2 cellular contexts compared by ENCODE assay signal in the genomic region with DNA sequence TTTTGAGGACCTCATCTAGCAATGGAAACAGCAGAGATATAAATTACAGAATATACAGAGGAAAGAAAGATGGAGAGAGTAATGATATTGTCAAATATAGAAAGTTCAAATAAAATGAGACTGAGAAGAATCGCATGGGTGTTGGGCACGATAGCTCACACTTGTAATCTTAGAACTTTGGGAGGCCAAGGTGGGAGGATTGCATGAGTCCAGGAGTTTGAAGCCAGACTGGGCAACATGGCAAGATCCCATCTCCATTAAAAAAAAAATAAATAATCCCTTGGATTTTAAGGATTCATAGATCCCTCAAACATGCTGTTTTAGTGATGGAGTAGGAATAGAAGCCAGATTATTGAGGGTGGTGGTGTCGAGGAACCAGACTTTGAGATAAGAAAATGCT.
TF ChIP-seq lines count a peak whose summit lies in the region.

No MANE protein-coding gene starts in this region.

TF ChIP-seq in A549, 52 proteins besides CTCF, POLR2A, EP300 and RAD21:
- TF ChIP-seq BHLHE40 (IDR thresholded peaks at IDR 0.05; ENCODE audit: low read depth, low read length) = no peak
- no peak for TF ChIP-seq ZSCAN20 (CRISPR knock-in tag; IDR thresholded peaks at IDR 0.05)
- TF ChIP-seq CBX8 (IDR thresholded peaks at IDR 0.05) = no peak
- no peak for TF ChIP-seq FOSB (CRISPR knock-in tag; IDR thresholded peaks at IDR 0.05)

TF ChIP-seq in HEK293T, 16 proteins besides CTCF, POLR2A, EP300 and RAD21 (continued from another document):
- TF ChIP-seq, protein P1, sequence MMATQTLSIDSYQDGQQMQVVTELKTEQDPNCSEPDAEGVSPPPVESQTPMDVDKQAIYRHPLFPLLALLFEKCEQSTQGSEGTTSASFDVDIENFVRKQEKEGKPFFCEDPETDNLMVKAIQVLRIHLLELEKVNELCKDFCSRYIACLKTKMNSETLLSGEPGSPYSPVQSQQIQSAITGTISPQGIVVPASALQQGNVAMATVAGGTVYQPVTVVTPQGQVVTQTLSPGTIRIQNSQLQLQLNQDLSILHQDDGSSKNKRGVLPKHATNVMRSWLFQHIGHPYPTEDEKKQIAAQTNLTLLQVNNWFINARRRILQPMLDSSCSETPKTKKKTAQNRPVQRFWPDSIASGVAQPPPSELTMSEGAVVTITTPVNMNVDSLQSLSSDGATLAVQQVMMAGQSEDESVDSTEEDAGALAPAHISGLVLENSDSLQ (IDR thresholded peaks at IDR 0.05) = no peak
- TF ChIP-seq FOXM1 (IDR thresholded peaks at IDR 0.05; ENCODE audit: borderline replicate concordance) (no peak), FOXK2 (IDR thresholded peaks at IDR 0.05) (no peak), HDGF (IDR thresholded peaks at IDR 0.05; ENCODE audit: borderline replicate concordance) (no peak)
